Comparison of ENCODE assay signal across 2 cellular contexts in genomic region chr13:45218689-45219088, GRCh38.
TF ChIP-seq lines count a peak whose summit lies in the region.

No MANE protein-coding gene starts in this region.

TF ChIP-seq in SK-N-SH treated with all-trans-retinoic acid at 6 μM for 48 hours, 23 proteins besides CTCF, POLR2A, EP300 and RAD21:
- no peak for TF ChIP-seq CSDC2 (CRISPR knock-in tag; IDR thresholded peaks at IDR 0.05)
TF ChIP-seq in SK-N-SH treated with all-trans-retinoic acid at 6 μM for 48 hours: peak in this region for 0.

TF ChIP-seq in SK-N-SH, 30 proteins besides CTCF, POLR2A, EP300 and RAD21:
- no peak for TF ChIP-seq POLR2AphosphoS5 (IDR thresholded peaks at IDR 0.05; ENCODE audit: low read depth, low read length)
- no peak for TF ChIP-seq MXI1 (IDR thresholded peaks at IDR 0.05; ENCODE audit: low read depth, low read length)
- no peak for TF ChIP-seq CHD2 (IDR thresholded peaks at IDR 0.05; ENCODE audit: low read length, partially characterized antibody)
- no peak for TF ChIP-seq JUND (IDR thresholded peaks at IDR 0.05)
- TF ChIP-seq SIN3A (IDR thresholded peaks at IDR 0.05; ENCODE audit: borderline replicate concordance, low read depth, low read length), result no peak
- TF ChIP-seq SMC3 (IDR thresholded peaks at IDR 0.05; ENCODE audit: low read depth, low read length), result no peak
- TF ChIP-seq PBX3 (IDR thresholded peaks at IDR 0.05), result no peak
- TF ChIP-seq GATA2 (CRISPR knock-in tag; IDR thresholded peaks at IDR 0.05), result no peak
- no peak for TF ChIP-seq TEAD4 (IDR thresholded peaks at IDR 0.05; ENCODE audit: borderline replicate concordance, insufficient read depth)
